ENCODE assay signal across 2 cellular contexts in the genomic region with DNA sequence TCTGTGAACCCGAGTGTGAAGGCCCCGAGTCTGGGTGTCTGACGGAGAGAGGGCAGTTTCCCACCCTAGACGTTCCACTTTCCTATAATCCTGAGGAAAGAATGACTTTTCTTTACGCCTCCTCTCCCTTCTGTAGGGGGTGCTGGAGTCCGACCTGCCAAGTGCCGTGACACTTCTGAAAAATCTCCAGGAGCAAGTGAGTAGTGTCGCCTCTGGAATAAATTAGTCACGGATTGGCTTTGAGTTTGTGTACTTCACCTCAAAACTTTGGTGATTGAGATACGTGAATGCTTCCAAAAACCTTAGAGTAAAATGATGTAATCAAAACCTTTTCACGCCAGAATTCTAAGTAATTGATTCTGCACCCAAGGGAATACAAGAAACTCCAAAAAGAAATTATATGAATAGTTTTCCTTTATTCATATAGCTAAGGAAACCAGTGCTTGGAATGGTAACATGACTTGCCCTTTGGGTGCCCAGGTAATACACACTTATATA.
TF ChIP-seq lines count a peak whose summit lies in the region.

No MANE protein-coding gene starts in this region.

TF ChIP-seq in IMR-90, 13 proteins besides CTCF, POLR2A, EP300 and RAD21:
- TF ChIP-seq RFX5 (IDR thresholded peaks at IDR 0.05; ENCODE audit: low read depth, low read length) (no peak), BHLHE40 (IDR thresholded peaks at IDR 0.05; ENCODE audit: low read depth, low read length) (no peak), SMC3 (IDR thresholded peaks at IDR 0.05; ENCODE audit: low read depth, low read length) (no peak), NFE2L2 (IDR thresholded peaks at IDR 0.05; ENCODE audit: low read depth, low read length) (no peak), MAFK (IDR thresholded peaks at IDR 0.05; ENCODE audit: low read depth, low read length) (no peak), MAZ (IDR thresholded peaks at IDR 0.05; ENCODE audit: borderline replicate concordance, low read depth, low read length) (no peak), CHD1 (IDR thresholded peaks at IDR 0.05; ENCODE audit: low read depth, low read length) (no peak), RCOR1 (IDR thresholded peaks at IDR 0.05; ENCODE audit: insufficient replicate concordance, low read length) (no peak), CEBPB (IDR thresholded peaks at IDR 0.05; ENCODE audit: low read depth, low read length) (no peak), FOS (IDR thresholded peaks at IDR 0.05; ENCODE audit: low read depth, low read length) (no peak), MXI1 (IDR thresholded peaks at IDR 0.05; ENCODE audit: borderline replicate concordance, low read depth, low read length) (no peak)
- TF ChIP-seq, protein P1, sequence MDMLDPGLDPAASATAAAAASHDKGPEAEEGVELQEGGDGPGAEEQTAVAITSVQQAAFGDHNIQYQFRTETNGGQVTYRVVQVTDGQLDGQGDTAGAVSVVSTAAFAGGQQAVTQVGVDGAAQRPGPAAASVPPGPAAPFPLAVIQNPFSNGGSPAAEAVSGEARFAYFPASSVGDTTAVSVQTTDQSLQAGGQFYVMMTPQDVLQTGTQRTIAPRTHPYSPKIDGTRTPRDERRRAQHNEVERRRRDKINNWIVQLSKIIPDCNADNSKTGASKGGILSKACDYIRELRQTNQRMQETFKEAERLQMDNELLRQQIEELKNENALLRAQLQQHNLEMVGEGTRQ (IDR thresholded peaks at IDR 0.05; ENCODE audit: low read depth, low read length), result no peak
- TF ChIP-seq, protein P2, sequence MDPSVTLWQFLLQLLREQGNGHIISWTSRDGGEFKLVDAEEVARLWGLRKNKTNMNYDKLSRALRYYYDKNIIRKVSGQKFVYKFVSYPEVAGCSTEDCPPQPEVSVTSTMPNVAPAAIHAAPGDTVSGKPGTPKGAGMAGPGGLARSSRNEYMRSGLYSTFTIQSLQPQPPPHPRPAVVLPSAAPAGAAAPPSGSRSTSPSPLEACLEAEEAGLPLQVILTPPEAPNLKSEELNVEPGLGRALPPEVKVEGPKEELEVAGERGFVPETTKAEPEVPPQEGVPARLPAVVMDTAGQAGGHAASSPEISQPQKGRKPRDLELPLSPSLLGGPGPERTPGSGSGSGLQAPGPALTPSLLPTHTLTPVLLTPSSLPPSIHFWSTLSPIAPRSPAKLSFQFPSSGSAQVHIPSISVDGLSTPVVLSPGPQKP (IDR thresholded peaks at IDR 0.05; ENCODE audit: borderline replicate concordance, low read depth, low read length), result no peak

TF ChIP-seq in endothelial cell of umbilical vein, 7 proteins besides CTCF, POLR2A, EP300 and RAD21:
- TF ChIP-seq FOS (IDR thresholded peaks at IDR 0.05; ENCODE audit: borderline replicate concordance, insufficient read depth, low read length) (no peak), JUN (IDR thresholded peaks at IDR 0.05; ENCODE audit: borderline replicate concordance, insufficient read depth, insufficient read length, low read depth) (no peak), EZH2 (IDR thresholded peaks at IDR 0.05; ENCODE audit: borderline replicate concordance, low read depth, low read length, severe bottlenecking) (no peak)
